In the genomic region with DNA sequence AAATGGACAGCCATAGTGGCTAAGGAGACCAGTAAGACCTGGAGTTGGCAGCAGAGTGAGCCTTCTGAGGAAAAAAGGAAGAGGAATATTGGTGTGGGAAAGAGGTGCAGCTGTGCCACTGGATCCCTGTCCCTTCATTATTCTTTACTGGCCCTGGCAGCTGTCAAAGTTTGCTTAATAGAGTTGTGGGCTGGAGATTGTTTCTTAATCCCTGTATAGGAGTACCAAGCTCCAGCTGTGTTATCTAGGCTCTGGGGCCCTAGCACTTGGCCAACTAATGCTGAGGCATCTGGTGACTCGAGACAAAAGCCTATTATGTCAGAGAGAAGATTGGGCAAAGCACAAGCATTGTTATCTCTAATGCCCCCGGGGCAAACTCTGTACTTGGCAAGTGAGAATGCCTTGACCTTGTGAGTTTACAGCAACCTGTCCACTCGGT, we compare ENCODE assay signal across 8 cellular contexts.
A peak's percentile ranks its signal among the peaks of the same experiment; 100 is the strongest.
DNase-seq lines count a peak whose midpoint lies in the region; ATAC-seq and TF ChIP-seq lines count a peak whose summit lies in the region.

No MANE protein-coding gene starts in this region.

- TF ChIP-seq CTCF in fibroblast of villous mesenchyme (IDR thresholded peaks at IDR 0.05; ENCODE audit: insufficient read depth, low read depth, low read length), result no peak

- ATAC-seq in GM21447 (IDR thresholded peaks at IDR 0.05; ENCODE audit: unreplicated experiment), result no peak
- no peak for ATAC-seq in HG02571 (IDR thresholded peaks at IDR 0.05; ENCODE audit: unreplicated experiment)

- intact Hi-C loops in posterior cingulate gyrus (cut with DNase I), result loop anchor here (5.0 to 10.0 kb wide), 2 partner anchors 59 to 133 kb away; a partner anchor contains a TSS

- H3K36me3 ChIP-seq in SJCRH30, result no peaks in the 10 kb centered on the region

- peak overlapping the region; percentile 2; the same call in 1 of the 2 replicates for H3K4me3 ChIP-seq in SJCRH30
- no peak overlapping the region for H3K4me3 ChIP-seq in fibroblast of villous mesenchyme (ENCODE audit: low read depth, low read length)

- H3K9me3 ChIP-seq in SJCRH30 (replicated peaks), result no peaks in the 10 kb centered on the region

- peaks cover 24% of the 10 kb centered on the region for H3K4me1 ChIP-seq in SJCRH30

- H3K27me3 ChIP-seq in SJCRH30, result no peaks in the 10 kb centered on the region

- peak; percentile 84 for DNase-seq in HT1080 (ENCODE audit: low read depth)
- DNase-seq in SJCRH30, result peak; percentile 96 to 99
- peak; percentile 50 for DNase-seq in fibroblast of villous mesenchyme (ENCODE audit: low read depth)
- DNase-seq in posterior cingulate gyrus, result peak in 6 of 10 donors; percentile 48 to 94 (median 50)
- DNase-seq in GM19238 (ENCODE audit: insufficient read length, low spot score), result no peak
- no peak for DNase-seq in SKM-1 treated with dmso at 0.1 percent for 144 hours (lab: John Stamatoyannopoulos, UW; ENCODE audit: unreplicated experiment)

- H3K27ac ChIP-seq in SJCRH30, result peak overlapping the region; percentile 59

Comparison
In these comparisons a context has a peak if more than half of its experiments do, and no peak if none do; other contexts are left out.
1. DNase-seq: peak in HT1080 (single experiment), SJCRH30 (2 of 2), fibroblast of villous mesenchyme (single experiment) and posterior cingulate gyrus (6 of 10); none in GM19238 (single experiment) and SKM-1 treated with dmso at 0.1 percent for 144 hours (single experiment).